ENCODE assay signal across 8 cellular contexts in the genomic region with DNA sequence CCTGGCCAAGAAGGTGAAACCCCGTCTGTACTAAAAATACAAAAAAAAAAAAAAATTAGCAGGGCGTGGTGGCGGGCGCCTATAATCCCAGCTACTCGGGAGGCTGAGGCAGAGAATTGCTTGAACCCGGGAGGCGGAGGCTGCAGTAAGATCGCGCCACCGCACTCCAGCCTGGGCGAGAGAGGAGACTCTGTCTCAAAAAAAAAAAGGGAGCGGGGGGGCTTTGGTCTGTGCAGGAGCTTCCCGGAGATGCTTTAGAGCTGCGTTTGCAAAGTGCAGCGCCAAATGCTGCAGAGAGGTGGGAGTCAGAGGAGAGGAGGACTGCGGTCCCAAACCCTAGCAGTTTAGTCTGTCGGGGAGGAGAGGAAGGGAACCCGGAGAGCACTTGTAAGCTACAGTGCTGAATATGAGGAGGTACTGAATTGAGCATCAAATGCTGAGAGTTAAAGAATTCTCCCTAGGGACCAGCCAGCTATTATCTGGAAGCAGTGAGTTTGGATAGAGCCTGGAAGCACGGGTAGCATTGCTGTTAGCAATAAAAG. TPM values are rescaled to one million over a fixed set of nuclear protein-coding genes. Genes with fewer than 3 reads are reported as not detected.
DNase-seq lines count a peak whose midpoint lies in the region; ATAC-seq, FAIRE-seq and TF ChIP-seq lines count a peak whose summit lies in the region.

No MANE protein-coding gene starts in this region.

- no peaks in the 10 kb centered on the region for H3K79me2 ChIP-seq in H1 (ENCODE audit: control insufficient read depth in 1 of 2, insufficient read depth in 2 of 2, low read length in 2 of 2)

- H4K5ac ChIP-seq in H1 (ENCODE audit: insufficient read length, low read depth, low read length): no peak overlapping the region

- H2BK12ac ChIP-seq in H1 (ENCODE audit: low read depth, low read length): peak overlapping the region; percentile 84; the same call in 1 of the 2 replicates

- H4K20me1 ChIP-seq in H1 (replicated peaks in 1 of 2; ENCODE audit: control insufficient read depth in 1 of 2, insufficient read depth in 2 of 2, low read length in 2 of 2): no peaks in the 10 kb centered on the region

- peaks cover 11% of the 10 kb centered on the region for H3K4me1 ChIP-seq in CD4-positive, alpha-beta memory T cell (ENCODE audit: insufficient read depth, low read length)
- H3K4me1 ChIP-seq in SJCRH30: peaks cover 7% of the 10 kb centered on the region; the same call in 1 of the 2 replicates
- H3K4me1 ChIP-seq in H1 (replicated peaks in 1 of 4; ENCODE audit: control insufficient read depth in 3 of 4, insufficient read depth in 4 of 4, low read length in 3 of 4): peaks cover 0 to 4% (median 3%) of the 10 kb centered on the region in 4 experiments; a peak in 5 of 7 replicates
- H3K4me1 ChIP-seq in naive thymus-derived CD4-positive, alpha-beta T cell (ENCODE audit: control insufficient read depth in 2 of 2, insufficient read depth in 2 of 2, low read length in 2 of 2): peaks cover 0 to 6% of the 10 kb centered on the region in 2 donors

- H2BK15ac ChIP-seq in H1 (ENCODE audit: low read length): no peak overlapping the region; the same call in 1 of the 2 replicates

- no peak overlapping the region; the same call in 1 of the 2 replicates for H3K18ac ChIP-seq in H1 (ENCODE audit: extremely low read depth, low read length)

- no peak for TF ChIP-seq POLR2A in H1 (IDR thresholded peaks at IDR 0.05; ENCODE audit: control extremely low read depth in 1 of 2, low read depth in 2 of 2, low read length in 2 of 2)

- peaks cover 8 to 16% (median 9%) of the 10 kb centered on the region in 4 donors for H3K4me1 Mint-ChIP-seq in CD4-positive, alpha-beta memory T cell
- H3K4me1 Mint-ChIP-seq in naive thymus-derived CD4-positive, alpha-beta T cell: peaks cover 9 to 16% (median 10%) of the 10 kb centered on the region in 7 donors

- POLR2A ChIA-PET in CD4-positive, alpha-beta memory T cell (lab: Charles Lee; ENCODE audit: partially characterized antibody): interaction anchor here (0.7 to 2.6 kb wide), 14 partner anchors 11 to 258 kb away, joined by 3 to 31 read pairs (median 4); a partner anchor contains a TSS
- POLR2A ChIA-PET in H1 (lab: Charles Lee; ENCODE audit: partially characterized antibody): interaction anchor here (0.5 to 2.4 kb wide), 14 partner anchors 9 to 421 kb away, joined by 3 to 10 read pairs (median 6); a partner anchor contains a TSS
- POLR2A ChIA-PET in naive thymus-derived CD4-positive, alpha-beta T cell (lab: Charles Lee): interaction anchor here (0.6 to 2.7 kb wide), 13 partner anchors 27 to 309 kb away, joined by 3 to 16 read pairs (median 3); a partner anchor contains a TSS

- no peaks in the 10 kb centered on the region for H3K36me3 ChIP-seq in CD4-positive, alpha-beta memory T cell (ENCODE audit: insufficient read depth, low read length)
- no peaks in the 10 kb centered on the region for H3K36me3 ChIP-seq in SJCRH30
- H3K36me3 ChIP-seq in H1 (ENCODE audit: control insufficient read depth in 2 of 4, insufficient read depth in 4 of 4, low read length in 3 of 4): no peaks in the 10 kb centered on the region
- no peaks in the 10 kb centered on the region for H3K36me3 ChIP-seq in naive thymus-derived CD4-positive, alpha-beta T cell (ENCODE audit: control insufficient read depth in 2 of 3, insufficient read depth in 3 of 3, low read length in 3 of 3)

- intact Hi-C loops in CD4-positive, alpha-beta memory T cell (cut with micrococcal nuclease): loop anchor here (5.0 kb wide), 1 partner anchor 54 kb away; no protein-coding TSS in a partner anchor
- intact Hi-C loops in naive thymus-derived CD4-positive, alpha-beta T cell (cut with micrococcal nuclease): loop anchor here in 1 of 2 donors (5.0 kb wide), 1 partner anchor 259 kb away; a partner anchor contains a TSS

- CTCF ChIA-PET in CD4-positive, alpha-beta memory T cell (lab: Charles Lee; ENCODE audit: partially characterized antibody): interaction anchor here (0.6 to 3.1 kb wide), 10 partner anchors 9 to 260 kb away, joined by 3 to 18 read pairs (median 6); a partner anchor contains a TSS
- CTCF ChIA-PET in H1 (lab: Charles Lee; ENCODE audit: partially characterized antibody): interaction anchor here (0.6 to 22.4 kb wide), 13 partner anchors 17 to 268 kb away, joined by 3 to 253 read pairs (median 3); no protein-coding TSS in a partner anchor
- CTCF ChIA-PET in naive thymus-derived CD4-positive, alpha-beta T cell (lab: Charles Lee): interaction anchor here (0.6 to 1.4 kb wide), 6 partner anchors 9 to 405 kb away, joined by 3 to 8 read pairs (median 4); no protein-coding TSS in a partner anchor

- H3K23ac ChIP-seq in H1 (ENCODE audit: insufficient read length): no peak overlapping the region

- no peaks in the 10 kb centered on the region for H3K36me3 Mint-ChIP-seq in CD4-positive, alpha-beta memory T cell
- peaks cover 0 to 5% (median 0%) of the 10 kb centered on the region in 5 donors for H3K36me3 Mint-ChIP-seq in naive thymus-derived CD4-positive, alpha-beta T cell

- peak overlapping the region in 1 of 4 experiments; percentile 41; a peak in 3 of 7 replicates for H3K9ac ChIP-seq in H1 (replicated peaks in 1 of 4; ENCODE audit: extremely low read depth in 1 of 4, low read depth in 3 of 4, low read length in 3 of 4)

- peak overlapping the region; percentile 53 for H3K27ac ChIP-seq in CD4-positive, alpha-beta memory T cell (ENCODE audit: low read depth, low read length)
- H3K27ac ChIP-seq in SJCRH30 (0 out of 2 replicates have a peak overlapping the region, but pooled peaks have one; percentile 34), H1 (ENCODE audit: low read depth, low read length) (no peak overlapping the region)
- H3K27ac ChIP-seq in naive thymus-derived CD4-positive, alpha-beta T cell (ENCODE audit: low read depth, low read length): peak overlapping the region; percentile 64

- peaks cover 5% of the 10 kb centered on the region for H3K23me2 ChIP-seq in H1 (ENCODE audit: low read depth, low read length)

- no peak for TF ChIP-seq EP300 in H1 (IDR thresholded peaks at IDR 0.05; ENCODE audit: borderline replicate concordance in 1 of 2, low read depth in 2 of 2, low read length in 2 of 2)

- TF ChIP-seq CTCF in H1 (IDR thresholded peaks at IDR 0.05; ENCODE audit: control extremely low read depth in 1 of 3, insufficient read depth in 1 of 3, low read depth in 1 of 3, low read length in 3 of 3): no peak
- TF ChIP-seq CTCF in GM10266 (IDR thresholded peaks at IDR 0.05; ENCODE audit: control insufficient read depth, insufficient read depth, low read depth, missing control alignments): no peak

- no peak overlapping the region for H2BK5ac ChIP-seq in H1 (ENCODE audit: low read depth, low read length)

- H3K9me3 Mint-ChIP-seq in CD4-positive, alpha-beta memory T cell: no peaks in the 10 kb centered on the region
- no peaks in the 10 kb centered on the region for H3K9me3 Mint-ChIP-seq in naive thymus-derived CD4-positive, alpha-beta T cell

- no peak overlapping the region for H3K56ac ChIP-seq in H1 (replicated peaks; ENCODE audit: insufficient read length, low read depth, low read length)

- no peak for FAIRE-seq in H1 (lab: Jason Lieb, UNC)

- H3K79me1 ChIP-seq in H1 (ENCODE audit: low read depth, low read length): no peaks in the 10 kb centered on the region

- no peak for DNase-seq in CD4-positive, alpha-beta memory T cell
- DNase-seq in SJCRH30 (peak in 1 of 2 experiments; percentile 29), H1 (ENCODE audit: low read depth in 1 of 2, low spot score in 2 of 2) (no peak), HK-2 (ENCODE audit: unreplicated experiment) (no peak), GM10266 (ENCODE audit: extremely low spot score) (no peak)
- DNase-seq in naive thymus-derived CD4-positive, alpha-beta T cell: no peak
- DNase-seq in stimulated activated CD4-positive, alpha-beta T cell treated with anti-CD3 and anti-CD28 coated beads, Interleukin-2, amount 100 ng/mL, for 48 hours: no peak

- H4K8ac ChIP-seq in H1 (ENCODE audit: extremely low read depth, insufficient read depth, low read length): no peak overlapping the region; the same call in 1 of the 2 replicates

- no peak overlapping the region for H2AK5ac ChIP-seq in H1 (ENCODE audit: low read depth, low read length)

- no peak overlapping the region for H2BK20ac ChIP-seq in H1 (ENCODE audit: low read length)

- TF ChIP-seq RAD21 in H1 (IDR thresholded peaks at IDR 0.05 in 1 of 2, conservative IDR thresholded peaks at IDR 0.05 in 1 of 2; ENCODE audit: low read depth in 2 of 2, low read length in 2 of 2): no peak

- peak overlapping the region; percentile 57 to 93 (median 77) for H3K27ac Mint-ChIP-seq in CD4-positive, alpha-beta memory T cell
- peak overlapping the region; percentile 40 to 87 (median 67) for H3K27ac Mint-ChIP-seq in naive thymus-derived CD4-positive, alpha-beta T cell

- peak overlapping the region; percentile 83 to 94 (median 92) for H3K4me3 Mint-ChIP-seq in CD4-positive, alpha-beta memory T cell
- peak overlapping the region; percentile 83 to 94 (median 90) for H3K4me3 Mint-ChIP-seq in naive thymus-derived CD4-positive, alpha-beta T cell

- peak overlapping the region; percentile 54; the same call in 1 of the 2 replicates for H2AFZ ChIP-seq in H1 (ENCODE audit: low read length)

- H4K91ac ChIP-seq in H1 (replicated peaks; ENCODE audit: insufficient read length, low read length): no peak overlapping the region

- peak overlapping the region; percentile 88 to 91 for H3K4me2 ChIP-seq in H1 (ENCODE audit: insufficient read depth in 1 of 2, low read depth in 2 of 2, low read length in 2 of 2)

- whole genome bisulfite sequencing in H1 (ENCODE audit: extremely low coverage in 1 of 2, insufficient coverage in 1 of 2, insufficient read length in 1 of 2, insufficient replicate concordance in 2 of 2, low coverage in 1 of 2, low lambda C conversion rate in 2 of 2, missing lambda C conversion rate in 1 of 2), 2 experiments: 22% methylated on average over 12 of the region's 19 CpGs; no CpG with 5 or more reads in 1 of the 2 experiments

- ATAC-seq in HG03354 (IDR thresholded peaks at IDR 0.05; ENCODE audit: poor library complexity, severe bottlenecking, unreplicated experiment): peak; percentile 5
- no peak for ATAC-seq in naive thymus-derived CD4-positive, alpha-beta T cell

- H3K27me3 Mint-ChIP-seq in CD4-positive, alpha-beta memory T cell: no peaks in the 10 kb centered on the region
- H3K27me3 Mint-ChIP-seq in naive thymus-derived CD4-positive, alpha-beta T cell: peaks cover 0 to 1% (median 0%) of the 10 kb centered on the region in 5 donors

- no peaks in the 10 kb centered on the region for H3K9me3 ChIP-seq in CD4-positive, alpha-beta memory T cell (ENCODE audit: control insufficient read depth in 1 of 2, low read length in 2 of 2)
- H3K9me3 ChIP-seq in SJCRH30 (replicated peaks): no peaks in the 10 kb centered on the region
- no peaks in the 10 kb centered on the region for H3K9me3 ChIP-seq in H1 (ENCODE audit: insufficient read depth in 2 of 2, low read depth in 1 of 2, low read length in 1 of 2)
- no peaks in the 10 kb centered on the region for H3K9me3 ChIP-seq in naive thymus-derived CD4-positive, alpha-beta T cell (ENCODE audit: control insufficient read depth in 2 of 3, low read length in 3 of 3)

- H3K4ac ChIP-seq in H1 (replicated peaks; ENCODE audit: insufficient read length, low read depth, low read length): no peak overlapping the region

- H3K4me3 ChIP-seq in CD4-positive, alpha-beta memory T cell (ENCODE audit: low read length in 2 of 2): peak overlapping the region in 1 of 2 donors; percentile 73
- H3K4me3 ChIP-seq in SJCRH30 (peak overlapping the region; percentile 64), H1 (ENCODE audit: extremely low read depth in 1 of 4, insufficient read depth in 2 of 4, low read depth in 3 of 4, low read length in 4 of 4) (peak overlapping the region; percentile 72 to 91 (median 76))
- peak overlapping the region; percentile 58 for H3K4me3 ChIP-seq in naive thymus-derived CD4-positive, alpha-beta T cell (ENCODE audit: low read length)

- no peaks in the 10 kb centered on the region for H3K27me3 ChIP-seq in CD4-positive, alpha-beta memory T cell (ENCODE audit: insufficient read depth, low read length)
- no peaks in the 10 kb centered on the region for H3K27me3 ChIP-seq in SJCRH30
- H3K27me3 ChIP-seq in H1 (replicated peaks in 1 of 4; ENCODE audit: control insufficient read depth in 3 of 4, extremely low read depth in 1 of 4, insufficient read depth in 3 of 4, low read length in 3 of 4): no peaks in the 10 kb centered on the region; a peak in 1 of 7 replicates
- H3K27me3 ChIP-seq in naive thymus-derived CD4-positive, alpha-beta T cell (ENCODE audit: control insufficient read depth in 2 of 2, insufficient read depth in 2 of 2, low read length in 2 of 2): no peaks in the 10 kb centered on the region

- no peak overlapping the region for H2BK120ac ChIP-seq in H1 (replicated peaks; ENCODE audit: low read depth, low read length)

- no peak overlapping the region for H3K14ac ChIP-seq in H1 (ENCODE audit: insufficient read length)

RNA-seq across cellular contexts. Expression of a gene that starts 0.6 kb away (rescaled TPM):
- total RNA-seq in CD4-positive, alpha-beta memory T cell: under 1 TPM in 1 of 2 experiments, not detected in 1; 0.64 TPM
- 1 to 10 TPM in 1 of 2 donors, not detected in 1; 1.1 TPM for polyA plus RNA-seq in CD4-positive, alpha-beta memory T cell
- total RNA-seq in SJCRH30 (2014; rRNA removed; shearing (Covaris generic)): 0.28 TPM in 1 of 2 replicates, not detected in the other
- total RNA-seq in H1 (2021; fragmentation: NEBNext Ultra II Directional; extraction: Animal tissue kit (Norgen Biotek cat#: 25700)): 1.1 TPM in 1 of 2 replicates, not detected in the other
- not detected in 2 replicates for polyA plus RNA-seq in H1 (2011; rRNA removed)
- 0.19 TPM for polyA plus RNA-seq in H1 (2011; cell fraction: cytosol; rRNA removed)
- not detected for polyA plus RNA-seq in H1 (2011; cell fraction: nucleus; rRNA removed)
- polyA plus RNA-seq in H1 (2012, experiment 1 of 2): 0.36 to 1.0 TPM (median 0.75 TPM) in 4 replicates
- not detected for polyA plus RNA-seq in H1 (2012, experiment 2 of 2)
- polyA plus RNA-seq in H1 (2013, experiment 1 of 2): 0.45 TPM
- polyA plus RNA-seq in H1 (2013, experiment 2 of 2): 0.11 TPM
- polyA minus RNA-seq in H1 (2011; rRNA and poly(A)+ RNA removed): 0.57 TPM in 1 of 2 replicates, not detected in the other
- not detected for polyA minus RNA-seq in H1 (2011; cell fraction: cytosol; rRNA and poly(A)+ RNA removed)
- not detected for polyA minus RNA-seq in H1 (2011; cell fraction: nucleus; rRNA and poly(A)+ RNA removed)
- 1 to 10 TPM in 1 of 5 experiments, under 1 TPM in 1, not detected in 3; 0.44 to 2.5 TPM for total RNA-seq in naive thymus-derived CD4-positive, alpha-beta T cell
- under 1 TPM in 1 of 2 donors, not detected in 1; 0.76 TPM for polyA plus RNA-seq in naive thymus-derived CD4-positive, alpha-beta T cell

RNA-seq across cellular contexts. Expression of a gene that starts 8.2 kb away (rescaled TPM):
- 1 to 10 TPM; 1.9 to 2.0 TPM for total RNA-seq in CD4-positive, alpha-beta memory T cell
- polyA plus RNA-seq in CD4-positive, alpha-beta memory T cell: not detected
- 5.0 TPM in 2 replicates for total RNA-seq in SJCRH30 (2014; rRNA removed; shearing (Covaris generic))
- total RNA-seq in H1 (2021; fragmentation: NEBNext Ultra II Directional; extraction: Animal tissue kit (Norgen Biotek cat#: 25700)): 0.73 and 0.95 TPM in 2 replicates
- polyA plus RNA-seq in H1 (2011; rRNA removed): 0.98 and 1.1 TPM in 2 replicates
- polyA plus RNA-seq in H1 (2011; cell fraction: cytosol; rRNA removed): 1.0 TPM
- polyA plus RNA-seq in H1 (2011; cell fraction: nucleus; rRNA removed): 5.8 TPM
- 0.83 to 1.3 TPM (median 1.2 TPM) in 4 replicates for polyA plus RNA-seq in H1 (2012, experiment 1 of 2)
- 0.63 TPM for polyA plus RNA-seq in H1 (2012, experiment 2 of 2)
- polyA plus RNA-seq in H1 (2013, experiment 1 of 2): 0.81 TPM
- 0.87 TPM for polyA plus RNA-seq in H1 (2013, experiment 2 of 2)
- polyA minus RNA-seq in H1 (2011; rRNA and poly(A)+ RNA removed): 0.32 and 0.37 TPM in 2 replicates
- not detected for polyA minus RNA-seq in H1 (2011; cell fraction: cytosol; rRNA and poly(A)+ RNA removed)
- polyA minus RNA-seq in H1 (2011; cell fraction: nucleus; rRNA and poly(A)+ RNA removed): 1.7 TPM
- total RNA-seq in naive thymus-derived CD4-positive, alpha-beta T cell: 1 to 10 TPM in 3 of 5 experiments, under 1 TPM in 2; 0.29 to 2.4 (median 1.4) TPM
- polyA plus RNA-seq in naive thymus-derived CD4-positive, alpha-beta T cell: not detected

RNA-seq across cellular contexts. Expression of a gene that starts 28.9 kb away (rescaled TPM):
- 10 to 100 TPM; 32.3 to 35.4 TPM for total RNA-seq in CD4-positive, alpha-beta memory T cell
- polyA plus RNA-seq in CD4-positive, alpha-beta memory T cell: 10 to 100 TPM; 23.5 to 26.4 TPM
- total RNA-seq in SJCRH30 (2014; rRNA removed; shearing (Covaris generic)): 24.0 and 26.3 TPM in 2 replicates
- total RNA-seq in H1 (2021; fragmentation: NEBNext Ultra II Directional; extraction: Animal tissue kit (Norgen Biotek cat#: 25700)): 32.7 and 39.1 TPM in 2 replicates
- 38.9 and 54.0 TPM in 2 replicates for polyA plus RNA-seq in H1 (2011; rRNA removed)
- 43.4 TPM for polyA plus RNA-seq in H1 (2011; cell fraction: cytosol; rRNA removed)
- polyA plus RNA-seq in H1 (2011; cell fraction: nucleus; rRNA removed): 72.0 TPM
- polyA plus RNA-seq in H1 (2012, experiment 1 of 2): 23.5 to 36.5 TPM (median 29.5 TPM) in 4 replicates
- polyA plus RNA-seq in H1 (2012, experiment 2 of 2): 42.9 TPM
- polyA plus RNA-seq in H1 (2013, experiment 1 of 2): 24.6 TPM
- polyA plus RNA-seq in H1 (2013, experiment 2 of 2): 22.0 TPM
- 39.4 and 41.3 TPM in 2 replicates for polyA minus RNA-seq in H1 (2011; rRNA and poly(A)+ RNA removed)
- 16.2 TPM for polyA minus RNA-seq in H1 (2011; cell fraction: cytosol; rRNA and poly(A)+ RNA removed)
- 28.1 TPM for polyA minus RNA-seq in H1 (2011; cell fraction: nucleus; rRNA and poly(A)+ RNA removed)
- total RNA-seq in naive thymus-derived CD4-positive, alpha-beta T cell: 10 to 100 TPM; 30.3 to 39.0 (median 36.4) TPM
- polyA plus RNA-seq in naive thymus-derived CD4-positive, alpha-beta T cell: 10 to 100 TPM; 28.3 to 29.4 TPM

RNA-seq across cellular contexts. Expression of a gene that starts 33.1 kb away (rescaled TPM):
- total RNA-seq in CD4-positive, alpha-beta memory T cell: under 1 TPM; 0.23 to 0.33 TPM
- under 1 TPM in 1 of 2 donors, not detected in 1; 0.24 TPM for polyA plus RNA-seq in CD4-positive, alpha-beta memory T cell
- total RNA-seq in SJCRH30 (2014; rRNA removed; shearing (Covaris generic)): not detected in 2 replicates
- total RNA-seq in H1 (2021; fragmentation: NEBNext Ultra II Directional; extraction: Animal tissue kit (Norgen Biotek cat#: 25700)): 5.3 and 5.4 TPM in 2 replicates
- 4.2 and 5.9 TPM in 2 replicates for polyA plus RNA-seq in H1 (2011; rRNA removed)
- 3.1 TPM for polyA plus RNA-seq in H1 (2011; cell fraction: cytosol; rRNA removed)
- 26.7 TPM for polyA plus RNA-seq in H1 (2011; cell fraction: nucleus; rRNA removed)
- 4.9 to 7.2 TPM (median 6.7 TPM) in 4 replicates for polyA plus RNA-seq in H1 (2012, experiment 1 of 2)
- polyA plus RNA-seq in H1 (2012, experiment 2 of 2): 3.8 TPM
- polyA plus RNA-seq in H1 (2013, experiment 1 of 2): 9.2 TPM
- polyA plus RNA-seq in H1 (2013, experiment 2 of 2): 8.1 TPM
- 0.73 and 0.85 TPM in 2 replicates for polyA minus RNA-seq in H1 (2011; rRNA and poly(A)+ RNA removed)
- polyA minus RNA-seq in H1 (2011; cell fraction: cytosol; rRNA and poly(A)+ RNA removed): 2.6 TPM
- 3.5 TPM for polyA minus RNA-seq in H1 (2011; cell fraction: nucleus; rRNA and poly(A)+ RNA removed)
- total RNA-seq in naive thymus-derived CD4-positive, alpha-beta T cell: 10 to 100 TPM in 1 of 5 experiments, 1 to 10 TPM in 1, under 1 TPM in 3; 0.49 to 27.7 (median 0.79) TPM
- under 1 TPM; 0.14 to 0.25 TPM for polyA plus RNA-seq in naive thymus-derived CD4-positive, alpha-beta T cell
